ENCODE assay signal across 1 cellular context in genomic region chr12:104671407-104672095, GRCh38.
TF ChIP-seq lines count a peak whose summit lies in the region.

No MANE protein-coding gene starts in this region.

TF ChIP-seq in HEK293, 187 proteins besides CTCF, POLR2A, EP300 and RAD21 (continued from another document):
- peak; percentile 67 for TF ChIP-seq ZBTB10 (tag by site-specific recombination; IDR thresholded peaks at IDR 0.05)
- TF ChIP-seq PATZ1 (tag by site-specific recombination; IDR thresholded peaks at IDR 0.05): peak; percentile 90
- no peak for TF ChIP-seq ZNF23 (tag by site-specific recombination; IDR thresholded peaks at IDR 0.05; ENCODE audit: borderline replicate concordance)
- no peak for TF ChIP-seq YY2 (tag by site-specific recombination; IDR thresholded peaks at IDR 0.05)
- no peak for TF ChIP-seq ZNF175 (tag by site-specific recombination; IDR thresholded peaks at IDR 0.05)
- TF ChIP-seq ZNF596 (tag by site-specific recombination; IDR thresholded peaks at IDR 0.05): peak; percentile 88
- no peak for TF ChIP-seq ZNF654 (tag by site-specific recombination; IDR thresholded peaks at IDR 0.05; ENCODE audit: low read depth)
- no peak for TF ChIP-seq PBX3 (CRISPR knock-in tag; IDR thresholded peaks at IDR 0.05)
- no peak for TF ChIP-seq PRDM6 (tag by site-specific recombination; IDR thresholded peaks at IDR 0.05)
- no peak for TF ChIP-seq ZNF114 (tag by site-specific recombination; IDR thresholded peaks at IDR 0.05)
- no peak for TF ChIP-seq ZNF433 (tag by site-specific recombination; IDR thresholded peaks at IDR 0.05; ENCODE audit: low read depth)
- no peak for TF ChIP-seq ZBTB11 (tag by site-specific recombination; conservative IDR thresholded peaks at IDR 0.05; ENCODE audit: low read depth)
- no peak for TF ChIP-seq ZNF610 (tag by site-specific recombination; IDR thresholded peaks at IDR 0.05; ENCODE audit: borderline replicate concordance)
- TF ChIP-seq PRDM1 (tag by site-specific recombination; IDR thresholded peaks at IDR 0.05): no peak
- TF ChIP-seq HOXC10 (CRISPR knock-in tag; IDR thresholded peaks at IDR 0.05): no peak
- no peak for TF ChIP-seq ZBTB7A (tag by site-specific recombination; IDR thresholded peaks at IDR 0.05; ENCODE audit: low read depth)
- no peak; the same call in 1 of the 2 replicates for TF ChIP-seq ZNF394 (tag by site-specific recombination; IDR thresholded peaks at IDR 0.05; ENCODE audit: borderline replicate concordance)
- peak; percentile 77; the same call in 1 of the 2 replicates for TF ChIP-seq ZSCAN18 (tag by site-specific recombination; IDR thresholded peaks at IDR 0.05)
- TF ChIP-seq ZNF768 (tag by site-specific recombination; IDR thresholded peaks at IDR 0.05): no peak
- no peak for TF ChIP-seq ZNF76 (tag by site-specific recombination; IDR thresholded peaks at IDR 0.05; ENCODE audit: borderline replicate concordance, low read depth)
- TF ChIP-seq ZNF184 (tag by site-specific recombination; IDR thresholded peaks at IDR 0.05): no peak
- peak; percentile 88; the same call in 1 of the 2 replicates for TF ChIP-seq ZNF324 (tag by site-specific recombination; IDR thresholded peaks at IDR 0.05)
- no peak for TF ChIP-seq ZNF555 (tag by site-specific recombination; conservative IDR thresholded peaks at IDR 0.05)
- TF ChIP-seq ZNF629 (tag by site-specific recombination; IDR thresholded peaks at IDR 0.05): peak; percentile 75
- peak; percentile 43; the same call in 1 of the 2 replicates for TF ChIP-seq ZNF335 (tag by site-specific recombination; conservative IDR thresholded peaks at IDR 0.05)
- peak; percentile 91 for TF ChIP-seq EGR2 (tag by site-specific recombination; IDR thresholded peaks at IDR 0.05; ENCODE audit: low read depth)
- TF ChIP-seq ZNF600 (tag by site-specific recombination; IDR thresholded peaks at IDR 0.05): peak; percentile 91
- no peak for TF ChIP-seq GLI2 (tag by site-specific recombination; IDR thresholded peaks at IDR 0.05; ENCODE audit: borderline replicate concordance, low read depth)
- TF ChIP-seq ZNF112 (tag by site-specific recombination; IDR thresholded peaks at IDR 0.05): no peak
- TF ChIP-seq ZNF621 (tag by site-specific recombination; IDR thresholded peaks at IDR 0.05): no peak
- TF ChIP-seq MEIS1 (CRISPR knock-in tag; IDR thresholded peaks at IDR 0.05; ENCODE audit: borderline replicate concordance): no peak
- TF ChIP-seq, protein P1, sequence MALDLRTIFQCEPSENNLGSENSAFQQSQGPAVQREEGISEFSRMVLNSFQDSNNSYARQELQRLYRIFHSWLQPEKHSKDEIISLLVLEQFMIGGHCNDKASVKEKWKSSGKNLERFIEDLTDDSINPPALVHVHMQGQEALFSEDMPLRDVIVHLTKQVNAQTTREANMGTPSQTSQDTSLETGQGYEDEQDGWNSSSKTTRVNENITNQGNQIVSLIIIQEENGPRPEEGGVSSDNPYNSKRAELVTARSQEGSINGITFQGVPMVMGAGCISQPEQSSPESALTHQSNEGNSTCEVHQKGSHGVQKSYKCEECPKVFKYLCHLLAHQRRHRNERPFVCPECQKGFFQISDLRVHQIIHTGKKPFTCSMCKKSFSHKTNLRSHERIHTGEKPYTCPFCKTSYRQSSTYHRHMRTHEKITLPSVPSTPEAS (tag by site-specific recombination; IDR thresholded peaks at IDR 0.05): no peak
- TF ChIP-seq ZFP37 (tag by site-specific recombination; IDR thresholded peaks at IDR 0.05): 0 out of 2 replicates have a peak, but pooled peaks have one; percentile 45
- no peak for TF ChIP-seq SALL2 (tag by site-specific recombination; IDR thresholded peaks at IDR 0.05; ENCODE audit: borderline replicate concordance)
- TF ChIP-seq ZNF549 (tag by site-specific recombination; IDR thresholded peaks at IDR 0.05): no peak
- no peak for TF ChIP-seq OVOL3 (tag by site-specific recombination; IDR thresholded peaks at IDR 0.05)
- TF ChIP-seq INSM2 (tag by site-specific recombination; IDR thresholded peaks at IDR 0.05): peak; percentile 54; the same call in 1 of the 2 replicates
- TF ChIP-seq ZNF777 (tag by site-specific recombination; IDR thresholded peaks at IDR 0.05; ENCODE audit: borderline replicate concordance): no peak
- TF ChIP-seq FEZF1 (tag by site-specific recombination; IDR thresholded peaks at IDR 0.05): peak; percentile 78
- TF ChIP-seq MYNN (tag by site-specific recombination; IDR thresholded peaks at IDR 0.05; ENCODE audit: borderline replicate concordance): no peak
- 0 out of 2 replicates have a peak, but pooled peaks have one; percentile 40 for TF ChIP-seq ZBTB21 (tag by site-specific recombination; IDR thresholded peaks at IDR 0.05)
- no peak for TF ChIP-seq ZNF639 (tag by site-specific recombination; IDR thresholded peaks at IDR 0.05)
